8 cellular contexts compared by ENCODE assay signal in genomic region chr1:91021686-91022517, GRCh38. TPM values are rescaled to one million over a fixed set of nuclear protein-coding genes. Genes with fewer than 3 reads are reported as not detected.
DNase-seq lines count a peak whose midpoint lies in the region; ATAC-seq and TF ChIP-seq lines count a peak whose summit lies in the region.

TSS of gene ZNF644 (minus strand) at chr1:91022035. CDS start at chr1:90982353, 39,682 bp downstream.

- peak in 1 of 4 experiments; percentile 7 for TF ChIP-seq CTCF in uterus (IDR thresholded peaks at IDR 0.05)

- DNase-seq in NCI-H187 (lab: John Stamatoyannopoulos, UW) (peak; percentile 68 to 71), anterior cingulate cortex (lab: John Stamatoyannopoulos, UW) (peak; percentile 62 to 96 (median 89)), right cardiac atrium (peak; percentile 93 to 97 (median 96)), putamen (ENCODE audit: low spot score) (peak; percentile 96), uterus (peak; percentile 88 to 93)

- H3K4me3 ChIP-seq in right cardiac atrium (ENCODE audit: low read length) (peak within 1 kb of the TSS; percentile 93), uterus (peak within 1 kb of the TSS; percentile 86 to 96)

- no peaks in the 10 kb centered on the region for H3K27me3 ChIP-seq in right cardiac atrium (ENCODE audit: control insufficient read depth, insufficient read depth)
- H3K27me3 ChIP-seq in uterus: no peaks in the 10 kb centered on the region

- H3K9me3 ChIP-seq in right cardiac atrium (ENCODE audit: control insufficient read depth, low read length) (no peaks in the 10 kb centered on the region), uterus (no peaks in the 10 kb centered on the region)

- intact Hi-C loops in T-helper 2 cell treated with Interferon-gamma antibody and Interleukin-4, amounts not matched to agents 100 ng/mL and 5 ng/mL, for 36 hours (cut with micrococcal nuclease): loop anchor here (1.0 to 5.0 kb wide), 4 partner anchors 145 to 1025 kb away; partner anchors contain the start of genes CDC7 and ZNF326
- intact Hi-C loops in right cardiac atrium (cut with DNase I): no loop called here
- intact Hi-C loops in uterus (cut with DNase I; ENCODE audit: low total_unique reads): no loop called here

- TF ChIP-seq POLR2A in GM18505 (IDR thresholded peaks at IDR 0.05; ENCODE audit: borderline replicate concordance, extremely low read depth, insufficient read depth, insufficient read length) (peak; percentile 71), uterus (IDR thresholded peaks at IDR 0.05) (peak; percentile 71 to 86)

- under 1% methylated on average over 70 of the region's 70 CpGs for WGBS in right cardiac atrium

- H3K36me3 ChIP-seq in uterus: no peaks in the 10 kb centered on the region

- H3K27ac ChIP-seq in right cardiac atrium (ENCODE audit: low read length): peak within 1 kb of the TSS; percentile 97
- H3K27ac ChIP-seq in uterus: peak within 1 kb of the TSS; percentile 98 to 100

- ATAC-seq in GM18505 (IDR thresholded peaks at IDR 0.05; ENCODE audit: unreplicated experiment) (peak; percentile 71), HG02943 (IDR thresholded peaks at IDR 0.05; ENCODE audit: low read depth, unreplicated experiment) (peak; percentile 82), right cardiac atrium (peak; percentile 97 to 98)

- H3K4me1 ChIP-seq in right cardiac atrium (ENCODE audit: control insufficient read depth, insufficient read depth, low read length) (no peaks in the 10 kb centered on the region), uterus (no peaks in the 10 kb centered on the region)

RNA-seq across cellular contexts. Expression of gene ZNF644, which starts in this region (rescaled TPM):
- total RNA-seq in T-helper 2 cell treated with Interferon-gamma antibody and Interleukin-4, amounts not matched to agents 100 ng/mL and 5 ng/mL, for 36 hours: 54.4 and 54.5 TPM in 2 replicates
- 10 to 100 TPM; 33.0 to 44.7 (median 36.1) TPM for total RNA-seq in right cardiac atrium
- polyA plus RNA-seq in right cardiac atrium: 16.7 TPM
- total RNA-seq in uterus: 100 to 1,000 TPM in 2 of 4 donors, 10 to 100 TPM in 2; 51.7 to 167 (median 93.3) TPM

Comparison
In these comparisons a context has a peak if more than half of its experiments do, and no peak if none do; other contexts are left out.
1. Peak in every context shown above with its lines: DNase-seq, ATAC-seq, H3K4me3 ChIP-seq and H3K27ac ChIP-seq.